ENCODE assay signal across 25 cellular contexts in the genomic region with DNA sequence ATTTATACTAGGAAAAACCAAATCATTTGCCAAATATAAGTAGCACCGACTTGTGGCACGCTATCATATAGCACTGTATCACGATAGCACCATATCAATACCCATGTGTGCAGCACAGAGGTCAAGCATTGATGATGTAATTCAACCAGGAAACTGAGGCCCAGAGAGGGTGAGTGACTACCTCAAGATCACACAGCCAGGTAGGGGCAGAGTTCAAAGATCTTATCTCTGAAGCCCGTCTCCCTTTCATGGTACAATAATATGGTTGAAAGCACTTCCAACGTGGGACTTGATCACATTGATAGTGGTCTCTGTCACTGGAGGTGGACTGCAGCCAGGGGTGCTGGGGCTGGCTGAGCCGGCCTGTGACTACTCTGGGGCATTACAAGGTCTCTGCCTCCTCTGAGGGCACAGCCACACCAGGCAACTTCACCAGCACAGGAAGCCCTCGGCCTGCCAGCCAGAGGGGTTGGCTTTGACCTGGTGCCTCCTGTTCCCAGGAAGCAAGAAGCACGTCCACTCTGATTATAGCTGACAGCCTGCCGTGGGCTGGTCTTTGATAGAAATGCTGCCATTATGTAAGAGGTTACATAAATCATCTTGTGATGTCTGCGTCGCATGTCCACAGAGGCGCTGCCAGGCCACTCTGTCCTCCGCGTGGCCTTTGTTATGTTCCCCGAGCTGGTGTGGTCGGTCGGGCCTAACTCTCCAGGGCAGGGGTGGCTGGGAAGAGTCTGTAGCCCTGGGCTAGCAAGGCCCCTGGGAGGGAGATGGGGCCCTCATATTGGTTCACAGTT. TPM values are rescaled to one million over a fixed set of nuclear protein-coding genes. Genes with fewer than 3 reads are reported as not detected.
"Had no signal": no experiment of that assay in that cellular context is flagged by ENCODE, and none has a peak within 500 bp of the region (broad histone marks: within the 10 kb centered on the region; RNA-seq: fewer than 3 reads in every experiment).

No MANE protein-coding gene starts in this region.

- FAIRE-seq: RCC 7860 had no signal

- DNase-seq: KBM-7, NCI-H1092, NCI-H1105 treated with DMSO at 0.1 percent for 48 hours, NCI-H1417 treated with DMSO at 0.1 percent for 48 hours, NCI-H146, NCI-H1694 treated with DMSO at 0.1 percent for 48 hours, NCI-H1930, NCI-H2081, NCI-H2107, NCI-H2227 treated with DMSO at 0.1 percent for 48 hours, NCI-H510A, NCI-H524 treated with DMSO at 0.1 percent for 48 hours, NCI-H69, NCI-H774, RPMI8226, SHP77, SK-N-SH, SW 1271, T-cell had no signal

- H3K4me2 ChIP-seq: SK-N-SH had no signal

- ATAC-seq: T-cell had no signal

- H3K9ac ChIP-seq: SK-N-SH had no signal

- H3K9me3 ChIP-seq: SK-N-SH had no signal

- H3K9me2 ChIP-seq: SK-N-SH had no signal

RNA-seq across cellular contexts. Expression of a gene that starts 5.9 kb away (rescaled TPM):
- total RNA-seq: HT1080, LHCN-M2, MCF 10A, SK-MEL-5, T-cell had no signal
- polyA plus RNA-seq: IgD-negative memory B cell, SK-N-SH had no signal

RNA-seq across cellular contexts. Expression of a gene that starts 55.2 kb away (rescaled TPM):
- total RNA-seq: HT1080, MCF 10A had no signal
